Comparison of ENCODE assay signal across 8 cellular contexts in genomic region chr6:107318100-107318736, GRCh38.
DNase-seq lines count a peak whose midpoint lies in the region; ATAC-seq and TF ChIP-seq lines count a peak whose summit lies in the region.

No MANE protein-coding gene starts in this region.

- ATAC-seq in GM18502 (IDR thresholded peaks at IDR 0.05; ENCODE audit: poor library complexity, unreplicated experiment) (peak; percentile 82), HG03045 (IDR thresholded peaks at IDR 0.05; ENCODE audit: unreplicated experiment) (peak; percentile 75)

- DNase-seq in Ammon's horn (ENCODE audit: low spot score) (peak; percentile 79), NCI-H2227 (lab: John Stamatoyannopoulos, UW; ENCODE audit: unreplicated experiment) (peak; percentile 44), foreskin fibroblast (peak; percentile 52 to 84), osteocyte (ENCODE audit: extremely low spot score, unreplicated experiment) (no peak), middle frontal gyrus (ENCODE audit: extremely low spot score, low spot score) (no peak)
- DNase-seq in activated CD4-positive, alpha-beta T cell treated with anti-CD3 and anti-CD28 coated beads, Interleukin-2, amount 50 U/mL, for 1 hour = peak; percentile 4

- no peak overlapping the region for H3K27ac Mint-ChIP-seq in osteocyte (ENCODE audit: unreplicated experiment)

- peak; percentile 88 for TF ChIP-seq CTCF in foreskin fibroblast (IDR thresholded peaks at IDR 0.05; ENCODE audit: low read depth, low read length)
- TF ChIP-seq CTCF in osteocyte (IDR thresholded peaks at IDR 0.05) = peak; percentile 76

- no peak overlapping the region for H3K4me3 ChIP-seq in foreskin fibroblast (ENCODE audit: low read depth in 1 of 2, low read length in 2 of 2)

- H3K4me1 Mint-ChIP-seq in osteocyte (ENCODE audit: unreplicated experiment) = peaks cover 8% of the 10 kb centered on the region

- H3K9me3 Mint-ChIP-seq in osteocyte (ENCODE audit: unreplicated experiment) = no peaks in the 10 kb centered on the region

- no peak overlapping the region for H3K4me3 Mint-ChIP-seq in osteocyte (ENCODE audit: unreplicated experiment)

- no peaks in the 10 kb centered on the region for H3K27me3 Mint-ChIP-seq in osteocyte (ENCODE audit: unreplicated experiment)

- H3K36me3 Mint-ChIP-seq in osteocyte (ENCODE audit: unreplicated experiment) = no peaks in the 10 kb centered on the region

Comparison
In these comparisons a context has a peak if more than half of its experiments do, and no peak if none do; other contexts are left out.
1. DNase-seq: peak in Ammon's horn (single experiment), NCI-H2227 (single experiment), activated CD4-positive, alpha-beta T cell treated with anti-CD3 and anti-CD28 coated beads, Interleukin-2, amount 50 U/mL, for 1 hour (single experiment) and foreskin fibroblast (2 of 2); none in osteocyte (single experiment) and middle frontal gyrus (single experiment).